ENCODE assay signal across 8 cellular contexts in genomic region chr6:25556516-25556915, GRCh38.
A peak's percentile ranks its signal among the peaks of the same experiment; 100 is the strongest.
DNase-seq lines count a peak whose midpoint lies in the region; ATAC-seq and TF ChIP-seq lines count a peak whose summit lies in the region.

No MANE protein-coding gene starts in this region.

- peak; percentile 39 to 72 for TF ChIP-seq CTCF in suprapubic skin (IDR thresholded peaks at IDR 0.05)

- H3K4me1 Mint-ChIP-seq in activated T-helper 17 cell treated with anti-CD3 and anti-CD28 coated beads, Interleukin-2, amount 50 U/mL, for 72 hours = peaks cover 4% of the 10 kb centered on the region

- H3K4me1 ChIP-seq in suprapubic skin = no peaks in the 10 kb centered on the region

- no peak for TF ChIP-seq POLR2A in suprapubic skin (IDR thresholded peaks at IDR 0.05)

- peaks cover 5% of the 10 kb centered on the region for H3K27me3 Mint-ChIP-seq in activated T-helper 17 cell treated with anti-CD3 and anti-CD28 coated beads, Interleukin-2, amount 50 U/mL, for 72 hours

- H3K27ac Mint-ChIP-seq in activated T-helper 17 cell treated with anti-CD3 and anti-CD28 coated beads, Interleukin-2, amount 50 U/mL, for 72 hours = no peak overlapping the region

- H3K9me3 Mint-ChIP-seq in activated T-helper 17 cell treated with anti-CD3 and anti-CD28 coated beads, Interleukin-2, amount 50 U/mL, for 72 hours = no peaks in the 10 kb centered on the region

- H3K4me3 ChIP-seq in suprapubic skin = no peak overlapping the region

- DNase-seq in EH (ENCODE audit: low read depth) = peak; percentile 76
- DNase-seq in Kasumi-1 (lab: John Stamatoyannopoulos, UW) = peak; percentile 74 to 75
- DNase-seq in RPMI8226 = peak; percentile 87
- peak; percentile 65 for DNase-seq in fibroblast of the conjunctiva (ENCODE audit: low read depth)
- peak in 50 of 56 donors; percentile 1 to 86 (median 35) for DNase-seq in nucleus accumbens (lab: John Stamatoyannopoulos, UW)
- DNase-seq in suprapubic skin (ENCODE audit: low spot score in 2 of 2) = peak; percentile 83 to 86

- H3K27me3 ChIP-seq in suprapubic skin = no peaks in the 10 kb centered on the region

- WGBS in suprapubic skin = 23% methylated on average over 10 of the region's 10 CpGs

- no peaks in the 10 kb centered on the region for H3K36me3 ChIP-seq in suprapubic skin

- H3K4me3 Mint-ChIP-seq in activated T-helper 17 cell treated with anti-CD3 and anti-CD28 coated beads, Interleukin-2, amount 50 U/mL, for 72 hours = no peak overlapping the region

- H3K36me3 Mint-ChIP-seq in activated T-helper 17 cell treated with anti-CD3 and anti-CD28 coated beads, Interleukin-2, amount 50 U/mL, for 72 hours (ENCODE audit: low read depth) = no peaks in the 10 kb centered on the region

- H3K27ac ChIP-seq in suprapubic skin = no peak overlapping the region

- TF ChIP-seq EP300 in suprapubic skin (IDR thresholded peaks at IDR 0.05) = no peak

- ATAC-seq in activated T-helper 17 cell treated with anti-CD3 and anti-CD28 coated beads, Interleukin-2, amount 50 U/mL, for 72 hours (replicated peaks) = peak; percentile 65
- ATAC-seq in HG02588 (IDR thresholded peaks at IDR 0.05; ENCODE audit: unreplicated experiment) = no peak

- no peaks in the 10 kb centered on the region for H3K9me3 ChIP-seq in suprapubic skin

Comparison
In these comparisons a context has a peak if more than half of its experiments do, and no peak if none do; other contexts are left out.
1. DNase-seq: peak in every context shown above with its lines; median percentile 87 in RPMI8226; 84 in suprapubic skin; 76 in EH; 74 in Kasumi-1; 65 in fibroblast of the conjunctiva; 35 in nucleus accumbens.